In genomic region chr12:65891219-65891618, GRCh38 we compare ENCODE assay signal across 13 cellular contexts.
DNase-seq lines count a peak whose midpoint lies in the region; ATAC-seq, FAIRE-seq and TF ChIP-seq lines count a peak whose summit lies in the region.
"Had no signal": no experiment of that assay in that cellular context is flagged by ENCODE, and none has a peak within 500 bp of the region (broad histone marks: within the 10 kb centered on the region; RNA-seq: fewer than 3 reads in every experiment).

No MANE protein-coding gene starts in this region.

- BruUV-seq in Panc1 (replicated peaks; lab: Mats Ljungman, UMichigan) (no TSS peak), endothelial cell of umbilical vein (replicated peaks; lab: Mats Ljungman, UMichigan) (no TSS peak)

- CTCF ChIA-PET in Panc1 (lab: Charles Lee) (no interaction called here), endothelial cell of umbilical vein (lab: Charles Lee) (interaction anchor here (0.7 to 3.1 kb wide), 3 partner anchors 9 to 196 kb away, joined by 3 to 14 read pairs (median 11); no protein-coding TSS in a partner anchor)

- POLR2A ChIA-PET in Panc1 (lab: Charles Lee) (interaction anchor here (0.6 kb wide), 2 partner anchors 39 to 196 kb away, joined by 4 to 5 read pairs; no protein-coding TSS in a partner anchor), endothelial cell of umbilical vein (lab: Charles Lee) (interaction anchor here (0.6 kb wide), 1 partner anchor 82 kb away, joined by 3 read pairs; no protein-coding TSS in a partner anchor)

- intact Hi-C loops in Panc1 (cut with micrococcal nuclease; ENCODE audit: unreplicated experiment) (loop anchor here (5.0 kb wide), 1 partner anchor 56 kb away; no protein-coding TSS in a partner anchor), endothelial cell of umbilical vein (cut with micrococcal nuclease) (loop anchor here (5.0 kb wide), 1 partner anchor 196 kb away; no protein-coding TSS in a partner anchor)

- H3K27me3 Mint-ChIP-seq in nephron progenitor cell (ENCODE audit: low read depth, poor library complexity), result peaks cover 2% of the 10 kb centered on the region

- dilution Hi-C loops in endothelial cell of umbilical vein (cut with MboI; ENCODE audit: extremely low pct_ligation_motif_present, low sequenced_read_pairs), result no loop called here

- FAIRE-seq in endothelial cell of umbilical vein (lab: Jason Lieb, UNC), result peak; percentile 18
- FAIRE-seq: GM12878 had no signal

- H3K79me2 ChIP-seq in endothelial cell of umbilical vein (ENCODE audit: control insufficient read depth, insufficient read depth, low read length), result peaks cover 91% of the 10 kb centered on the region

- H3K9me3 Mint-ChIP-seq in nephron progenitor cell, result no peaks in the 10 kb centered on the region
- H3K9me3 Mint-ChIP-seq: WTC11 had no signal

- H3K36me3 ChIP-seq in Panc1 (ENCODE audit: control insufficient read depth, insufficient read depth, low read length) (no peaks in the 10 kb centered on the region), endothelial cell of umbilical vein (ENCODE audit: control insufficient read depth in 2 of 2, extremely low read depth in 1 of 2, insufficient read depth in 2 of 2, low read length in 2 of 2) (no peaks in the 10 kb centered on the region)

- ATAC-seq in Panc1 (no peak; the same call in 1 of the 2 replicates), GM21423 (IDR thresholded peaks at IDR 0.05; ENCODE audit: unreplicated experiment) (no peak), GM19324 (IDR thresholded peaks at IDR 0.05; ENCODE audit: low FRiP score, unreplicated experiment) (no peak)
- ATAC-seq: WTC11 had no signal

- peak overlapping the region; percentile 83 for H3K4me2 ChIP-seq in endothelial cell of umbilical vein (ENCODE audit: insufficient read depth, low read length)

- H3K4me3 ChIP-seq in Panc1 (ENCODE audit: low read depth in 2 of 2, low read length in 2 of 2), result peak overlapping the region in 1 of 2 experiments; percentile 46; a peak in 1 of 4 replicates
- H3K4me3 ChIP-seq in endothelial cell of umbilical vein (replicated peaks in 1 of 3; ENCODE audit: insufficient read depth in 1 of 3, low read depth in 1 of 3, low read length in 3 of 3), result no peak overlapping the region
- H3K4me3 ChIP-seq: GM12878 had no signal

- H3K9me3 ChIP-seq in Panc1 (ENCODE audit: control insufficient read depth, insufficient read depth, low read depth, low read length) (no peaks in the 10 kb centered on the region), endothelial cell of umbilical vein (replicated peaks; ENCODE audit: control insufficient read depth, insufficient read depth, low read length) (no peaks in the 10 kb centered on the region)

- no peaks in the 10 kb centered on the region for H3K9me1 ChIP-seq in endothelial cell of umbilical vein (replicated peaks; ENCODE audit: control insufficient read depth, extremely low read depth, insufficient read depth, low read length)

- no peak overlapping the region for H2AFZ ChIP-seq in endothelial cell of umbilical vein (ENCODE audit: low read depth, low read length)

- peak overlapping the region; percentile 34 for H3K4me3 Mint-ChIP-seq in nephron progenitor cell
- H3K4me3 Mint-ChIP-seq: CD8-positive, alpha-beta memory T cell; naive thymus-derived CD4-positive, alpha-beta T cell; WTC11 had no signal

- TF ChIP-seq POLR2A in endothelial cell of umbilical vein (IDR thresholded peaks at IDR 0.05; ENCODE audit: low read depth, low read length), result no peak

- DNase-seq in Daoy (ENCODE audit: low read depth), result peak; percentile 73
- DNase-seq in Panc1 (ENCODE audit: low read depth, low spot score), result no peak
- DNase-seq in endothelial cell of umbilical vein (ENCODE audit: low read depth, low spot score), result peak; percentile 46
- DNase-seq in nephron progenitor cell, result no peak
- DNase-seq in NCI-H748 treated with DMSO at 0.1 percent for 48 hours (lab: John Stamatoyannopoulos, UW), result no peak
- DNase-seq in NCI-H1048 (lab: John Stamatoyannopoulos, UW), result no peak
- DNase-seq: CD8-positive, alpha-beta memory T cell; naive thymus-derived CD4-positive, alpha-beta T cell; stimulated activated CD8-positive, alpha-beta memory T cell treated with anti-CD3 and anti-CD28 coated beads, Interleukin-4, amount 100 ng/mL, for 48 hours had no signal

- H3K4me1 ChIP-seq in Panc1 (ENCODE audit: control insufficient read depth, insufficient read depth, low read length) (peaks cover 85% of the 10 kb centered on the region), endothelial cell of umbilical vein (ENCODE audit: control insufficient read depth, extremely low read depth, insufficient read depth, low read length) (peaks cover 53% of the 10 kb centered on the region)

- no peaks in the 10 kb centered on the region for H3K27me3 ChIP-seq in Panc1 (ENCODE audit: control insufficient read depth, insufficient read depth, low read length)
- H3K27me3 ChIP-seq in endothelial cell of umbilical vein (ENCODE audit: control insufficient read depth in 2 of 2, insufficient read depth in 2 of 2, low read length in 2 of 2), result no peaks in the 10 kb centered on the region

- H3K4me1 Mint-ChIP-seq in nephron progenitor cell, result peaks cover 80% of the 10 kb centered on the region
- H3K4me1 Mint-ChIP-seq: CD8-positive, alpha-beta memory T cell had no signal

- H3K27ac Mint-ChIP-seq in nephron progenitor cell, result peak overlapping the region; percentile 99
- H3K27ac Mint-ChIP-seq: naive thymus-derived CD4-positive, alpha-beta T cell had no signal

- in situ Hi-C loops in Panc1 (cut with HindIII; ENCODE audit: low pct_unique_long_range_greater_than_20kb, low sequenced_read_pairs), result no loop called here

- peak overlapping the region; percentile 100 for H3K27ac ChIP-seq in Panc1 (ENCODE audit: low read length)
- H3K27ac ChIP-seq in endothelial cell of umbilical vein (ENCODE audit: insufficient read depth, low read depth, low read length), result peak overlapping the region; percentile 96

- H3K9ac ChIP-seq in endothelial cell of umbilical vein (replicated peaks; ENCODE audit: extremely low read depth, insufficient read depth, low read length), result peak overlapping the region; percentile 85

- no peaks in the 10 kb centered on the region for H4K20me1 ChIP-seq in endothelial cell of umbilical vein (replicated peaks; ENCODE audit: control insufficient read depth, extremely low read depth, insufficient read depth, low read length)

- H3K36me3 Mint-ChIP-seq in nephron progenitor cell (ENCODE audit: low read depth), result peaks cover 34% of the 10 kb centered on the region
- H3K36me3 Mint-ChIP-seq: CD8-positive, alpha-beta memory T cell; naive thymus-derived CD4-positive, alpha-beta T cell had no signal

- TF ChIP-seq CTCF in Panc1 (IDR thresholded peaks at IDR 0.05) (no peak), endothelial cell of umbilical vein (IDR thresholded peaks at IDR 0.05; ENCODE audit: extremely low read depth in 1 of 2, insufficient read depth in 1 of 2, low read depth in 1 of 2, low read length in 2 of 2) (no peak), nephron progenitor cell (IDR thresholded peaks at IDR 0.05) (no peak)

TF ChIP-seq in endothelial cell of umbilical vein, 7 proteins besides CTCF, POLR2A, EP300 and RAD21:
- no peak for TF ChIP-seq MAX (IDR thresholded peaks at IDR 0.05; ENCODE audit: insufficient read depth, insufficient read length)
- TF ChIP-seq EZH2 (IDR thresholded peaks at IDR 0.05; ENCODE audit: borderline replicate concordance, low read depth, low read length, severe bottlenecking), result no peak

Comparison
In these comparisons a context has a peak if more than half of its experiments do, and no peak if none do; other contexts are left out.
1. DNase-seq: peak in Daoy (single experiment) and endothelial cell of umbilical vein (single experiment); none in Panc1 (single experiment), nephron progenitor cell (single experiment), NCI-H748 treated with DMSO at 0.1 percent for 48 hours (single experiment) and NCI-H1048 (single experiment).